Comparison of ENCODE assay signal across 10 cellular contexts in the genomic region with DNA sequence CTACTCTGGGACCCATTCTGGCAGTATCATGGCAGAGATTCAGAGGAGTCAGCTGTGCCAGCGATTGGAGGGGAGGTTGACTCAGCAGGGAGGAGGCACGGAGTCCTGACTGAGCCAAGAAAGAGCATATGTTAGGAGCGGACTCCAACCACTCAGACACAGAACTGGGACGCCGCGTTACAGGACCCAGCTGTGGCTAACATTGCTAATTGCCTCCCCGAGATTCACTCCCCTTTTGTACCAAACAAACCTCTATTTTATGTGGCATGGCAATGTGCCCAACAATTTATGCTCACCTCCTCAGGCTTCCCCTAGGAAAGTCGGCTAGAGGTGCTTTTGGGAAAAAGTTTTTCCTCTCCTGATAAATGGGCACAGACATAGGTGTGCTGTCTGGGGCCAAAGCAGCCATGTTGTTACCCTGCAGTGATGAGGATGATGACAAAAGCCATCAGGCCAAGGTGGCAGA.
DNase-seq lines count a peak whose midpoint lies in the region; TF ChIP-seq lines count a peak whose summit lies in the region.
"Had no signal": no experiment of that assay in that cellular context is flagged by ENCODE, and none has a peak within 500 bp of the region (broad histone marks: within the 10 kb centered on the region; RNA-seq: fewer than 3 reads in every experiment).

No MANE protein-coding gene starts in this region.

- H3K4me3 Mint-ChIP-seq in nephron progenitor cell = no peak overlapping the region
- H3K4me3 Mint-ChIP-seq: activated naive CD8-positive, alpha-beta T cell had no signal

- peaks cover 2% of the 10 kb centered on the region for H3K4me1 ChIP-seq in rectal smooth muscle tissue (ENCODE audit: control insufficient read depth, insufficient read depth, low read length)

- peaks cover 10% of the 10 kb centered on the region for H3K27me3 Mint-ChIP-seq in nephron progenitor cell (ENCODE audit: low read depth, poor library complexity)
- H3K27me3 Mint-ChIP-seq: activated naive CD8-positive, alpha-beta T cell had no signal

- no peak overlapping the region for H3K27ac Mint-ChIP-seq in nephron progenitor cell
- H3K27ac Mint-ChIP-seq: activated naive CD8-positive, alpha-beta T cell had no signal

- no peaks in the 10 kb centered on the region for H3K36me3 ChIP-seq in rectal smooth muscle tissue (ENCODE audit: control insufficient read depth, insufficient read depth, low read length)

- H3K9me3 Mint-ChIP-seq in nephron progenitor cell = no peaks in the 10 kb centered on the region

- H3K36me3 Mint-ChIP-seq in nephron progenitor cell (ENCODE audit: low read depth) = no peaks in the 10 kb centered on the region
- H3K36me3 Mint-ChIP-seq: activated naive CD8-positive, alpha-beta T cell had no signal

- H3K4me1 Mint-ChIP-seq in nephron progenitor cell = no peaks in the 10 kb centered on the region

- H3K27ac ChIP-seq in rectal smooth muscle tissue (ENCODE audit: low read depth, low read length) = peak overlapping the region; percentile 63

- H3K9ac ChIP-seq in rectal smooth muscle tissue (ENCODE audit: low read length) = no peak overlapping the region

- H3K4me3 ChIP-seq in foreskin fibroblast (ENCODE audit: low read depth in 1 of 2, low read length in 2 of 2) (no peak overlapping the region), rectal smooth muscle tissue (ENCODE audit: low read length) (no peak overlapping the region)

- DNase-seq in ELR (ENCODE audit: low read depth) (peak; percentile 59), RKO (ENCODE audit: low spot score) (peak; percentile 41), foreskin fibroblast (peak; percentile 74 to 91), DMS53 (lab: John Stamatoyannopoulos, UW) (no peak), nephron progenitor cell (no peak), NCI-H526 (lab: John Stamatoyannopoulos, UW) (no peak)
- no peak for DNase-seq in activated CD4-positive, CD25-positive, alpha-beta regulatory T cell treated with anti-CD3 and anti-CD28 coated beads, Interleukin-2, amount 50 U/mL, for 72 hours
- DNase-seq: stimulated activated naive CD8-positive, alpha-beta T cell treated with anti-CD3 and anti-CD28 coated beads, Interleukin-15, Interleukin-2, amounts not matched to agents 100 U/mL and 50 U/mL, for 24 hours had no signal

- TF ChIP-seq CTCF in foreskin fibroblast (IDR thresholded peaks at IDR 0.05; ENCODE audit: low read depth, low read length) (no peak), nephron progenitor cell (IDR thresholded peaks at IDR 0.05) (no peak)

- no peaks in the 10 kb centered on the region for H3K27me3 ChIP-seq in rectal smooth muscle tissue (ENCODE audit: control insufficient read depth, insufficient read depth, low read length)

Comparison
In these comparisons a context has a peak if more than half of its experiments do, and no peak if none do; other contexts are left out.
1. DNase-seq: peak in ELR (single experiment), RKO (single experiment) and foreskin fibroblast (2 of 2); none in DMS53 (single experiment), nephron progenitor cell (single experiment), NCI-H526 (0 of 2) and activated CD4-positive, CD25-positive, alpha-beta regulatory T cell treated with anti-CD3 and anti-CD28 coated beads, Interleukin-2, amount 50 U/mL, for 72 hours (single experiment).